Comparison of ENCODE assay signal across 1 cellular context in genomic region chr6:5671162-5671561, GRCh38.
TF ChIP-seq lines count a peak whose summit lies in the region.

No MANE protein-coding gene starts in this region.

TF ChIP-seq in H1, 55 proteins besides CTCF, POLR2A, EP300 and RAD21 (continued from another document):
- TF ChIP-seq ATF2 (IDR thresholded peaks at IDR 0.05; ENCODE audit: low read length) (no peak), TAF1 (IDR thresholded peaks at IDR 0.05; ENCODE audit: low read depth, low read length) (no peak), POLR2AphosphoS5 (IDR thresholded peaks at IDR 0.05; ENCODE audit: low read depth, low read length) (no peak), HDAC6 (IDR thresholded peaks at IDR 0.05; ENCODE audit: low read depth, low read length) (no peak), ZNF274 (IDR thresholded peaks at IDR 0.05; ENCODE audit: borderline replicate concordance, extremely low read depth, low read length) (no peak), MAFK (IDR thresholded peaks at IDR 0.05; ENCODE audit: low read depth, low read length) (no peak), POU5F1 (IDR thresholded peaks at IDR 0.05; ENCODE audit: low read depth, low read length) (no peak), BACH1 (IDR thresholded peaks at IDR 0.05; ENCODE audit: low read length) (no peak)
